Comparison of ENCODE assay signal across 16 cellular contexts in genomic region chr15:57463360-57463759, GRCh38.
"Had no signal": no experiment of that assay in that cellular context is flagged by ENCODE, and none has a peak within 500 bp of the region (broad histone marks: within the 10 kb centered on the region; RNA-seq: fewer than 3 reads in every experiment).

No MANE protein-coding gene starts in this region.

- H3K9me3 Mint-ChIP-seq: activated T-cell treated with anti-CD3 and anti-CD28 coated beads, Interleukin-2, amount 50 U/mL, for 72 hours; endodermal cell; naive thymus-derived CD8-positive, alpha-beta T cell; stimulated activated naive CD8-positive, alpha-beta T cell treated with anti-CD3 and anti-CD28 coated beads, Interleukin-15, amount 100 ng/mL, for 72 hours had no signal

- H3K9me3 ChIP-seq: SJSA1, thyroid gland had no signal

- H3K36me3 ChIP-seq: SJSA1, thyroid gland had no signal

- H3K4me3 ChIP-seq: SJSA1, thyroid gland had no signal

- H3K4me3 Mint-ChIP-seq: activated T-cell treated with anti-CD3 and anti-CD28 coated beads, Interleukin-2, amount 50 U/mL, for 72 hours; endodermal cell; naive thymus-derived CD8-positive, alpha-beta T cell; stimulated activated naive CD8-positive, alpha-beta T cell treated with anti-CD3 and anti-CD28 coated beads, Interleukin-15, amount 100 ng/mL, for 72 hours had no signal

- H3K4me1 Mint-ChIP-seq: naive thymus-derived CD8-positive, alpha-beta T cell; stimulated activated naive CD8-positive, alpha-beta T cell treated with anti-CD3 and anti-CD28 coated beads, Interleukin-15, amount 100 ng/mL, for 72 hours had no signal

- H3K4me1 ChIP-seq: foreskin keratinocyte, parathyroid adenoma had no signal

- DNase-seq: activated CD4-positive, alpha-beta T cell treated with anti-CD3 and anti-CD28 coated beads for 1 hour; activated CD4-positive, alpha-beta T cell treated with anti-CD3 and anti-CD28 coated beads, Interleukin-2, amount 50 U/mL, for 4 hours; activated effector memory CD4-positive, alpha-beta T cell treated with anti-CD3 and anti-CD28 coated beads, Interleukin-2, amount 50 U/mL, for 16 hours; activated naive CD4-positive, alpha-beta T cell treated with anti-CD3 and anti-CD28 coated beads, Interleukin-2, amount 50 U/mL, for 16 hours; activated T-cell treated with anti-CD3 and anti-CD28 coated beads, Interleukin-2, amount 50 U/mL, for 72 hours; endodermal cell; foreskin keratinocyte; kidney glomerular epithelial cell; mesenchymal stem cell; naive thymus-derived CD8-positive, alpha-beta T cell; stimulated activated naive CD8-positive, alpha-beta T cell treated with anti-CD3 and anti-CD28 coated beads, Interleukin-15, amount 100 ng/mL, for 72 hours; thyroid gland; WERI-Rb-1 had no signal

- FAIRE-seq: bronchial epithelial cell had no signal

- H3K27ac ChIP-seq: foreskin keratinocyte, parathyroid adenoma, SJSA1, thyroid gland, WERI-Rb-1 had no signal

- H3K27ac Mint-ChIP-seq: activated T-cell treated with anti-CD3 and anti-CD28 coated beads, Interleukin-2, amount 50 U/mL, for 72 hours; endodermal cell; naive thymus-derived CD8-positive, alpha-beta T cell had no signal

- H3K27me3 ChIP-seq: foreskin keratinocyte, SJSA1, thyroid gland had no signal
